Comparison of ENCODE assay signal across 8 cellular contexts in the genomic region with DNA sequence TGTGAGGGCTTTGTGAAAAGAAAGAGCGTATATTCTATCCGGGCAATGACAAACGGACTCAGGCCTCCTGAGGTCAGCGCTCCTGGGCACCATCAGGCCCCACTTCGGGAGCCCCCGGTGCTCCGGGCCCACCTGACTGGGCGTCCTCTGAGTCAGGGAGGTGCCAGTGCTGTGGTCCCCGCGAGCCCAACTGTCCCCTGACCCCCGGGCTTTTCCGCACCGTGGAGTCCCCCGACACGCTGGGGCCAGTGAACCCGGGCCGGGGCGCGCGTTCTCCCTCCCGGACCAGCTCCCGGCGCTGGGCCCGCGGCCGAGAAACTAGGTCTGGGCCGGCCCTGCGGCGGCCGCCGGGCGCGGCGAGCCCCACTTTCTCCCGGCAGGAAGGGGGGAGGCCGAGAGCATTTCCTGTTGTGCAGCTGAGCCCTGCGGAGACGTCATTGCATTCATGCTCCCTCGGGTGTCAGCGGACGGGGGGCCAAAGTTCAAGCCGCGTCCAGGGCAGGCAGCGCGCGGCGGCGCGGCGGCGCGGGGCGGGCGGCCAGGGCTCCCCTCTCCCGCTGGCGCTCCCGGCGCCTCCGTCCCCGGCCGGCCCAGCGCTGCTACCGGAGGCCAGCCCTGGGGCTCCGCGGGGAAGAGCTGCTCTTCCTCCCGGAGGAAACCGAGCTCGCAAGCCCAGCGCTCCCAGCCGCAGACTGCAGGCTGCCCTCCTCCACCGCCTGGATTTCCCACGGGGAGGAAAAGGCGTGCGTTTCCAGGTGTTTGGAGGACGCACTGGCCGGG. TPM values are rescaled to one million over a fixed set of nuclear protein-coding genes. Genes with fewer than 3 reads are reported as not detected.
DNase-seq lines count a peak whose midpoint lies in the region; ATAC-seq and TF ChIP-seq lines count a peak whose summit lies in the region.

No MANE protein-coding gene starts in this region.

- peak overlapping the region; percentile 76 for H3K4me3 Mint-ChIP-seq in WTC11

- WGBS in spleen, 5 donors: 1 to 3% (median 1%) methylated on average over 28 to 76 of the region's 76 CpGs

- intact Hi-C loops in spleen (cut with DNase I; ENCODE audit: low total_unique reads): no loop called here

- TF ChIP-seq POLR2A in spleen (IDR thresholded peaks at IDR 0.05): peak; percentile 28 to 75 (median 68)

- H3K36me3 ChIP-seq in spleen: no peaks in the 10 kb centered on the region

- POLR2A ChIA-PET in WTC11 (lab: Charles Lee): interaction anchor here (1.0 to 1.6 kb wide), 3 partner anchors 13 to 20 kb away, joined by 3 to 5 read pairs (median 5); no protein-coding TSS in a partner anchor

- H3K4me3 ChIP-seq in spleen: peak overlapping the region; percentile 24 to 75 (median 55)

- DNase-seq in GF-D8 (lab: John Stamatoyannopoulos, UW): peak; percentile 12
- peak; percentile 79 for DNase-seq in HuH-7.5 (ENCODE audit: low spot score)
- peak; percentile 71 for DNase-seq in WTC11 (ENCODE audit: low spot score)
- peak; percentile 46 for DNase-seq in cerebellar cortex (ENCODE audit: low spot score)
- DNase-seq in islet precursor cell: peak; percentile 85
- peak; percentile 95 for DNase-seq in spleen
- no peak for DNase-seq in HK-2 (ENCODE audit: unreplicated experiment)

- no peaks in the 10 kb centered on the region for H3K27me3 ChIP-seq in spleen (replicated peaks in 1 of 7)

- peak overlapping the region; percentile 85 to 98 (median 96) for H3K27ac ChIP-seq in spleen

- H3K27me3 Mint-ChIP-seq in WTC11 (ENCODE audit: low read depth): no peaks in the 10 kb centered on the region; the same call in none of the 2 replicates

- no peaks in the 10 kb centered on the region for H3K9me3 Mint-ChIP-seq in WTC11

- no peaks in the 10 kb centered on the region for H3K9me3 ChIP-seq in spleen

- H3K36me3 Mint-ChIP-seq in WTC11: no peaks in the 10 kb centered on the region

- peaks cover 47% of the 10 kb centered on the region for H3K4me1 Mint-ChIP-seq in WTC11

- no peak for TF ChIP-seq CTCF in WTC11 (IDR thresholded peaks at IDR 0.05)
- TF ChIP-seq CTCF in spleen (IDR thresholded peaks at IDR 0.05 in 8 of 11, conservative IDR thresholded peaks at IDR 0.05 in 3 of 11): peak in 1 of 11 experiments; percentile 3

- CTCF ChIA-PET in WTC11 (lab: Charles Lee): interaction anchor here (1.5 to 2.3 kb wide), 2 partner anchors 16 to 62 kb away, joined by 3 to 5 read pairs; no protein-coding TSS in a partner anchor

- peaks cover 8 to 64% (median 53%) of the 10 kb centered on the region in 6 donors for H3K4me1 ChIP-seq in spleen

- peak overlapping the region; percentile 93 for H3K27ac Mint-ChIP-seq in WTC11

- ATAC-seq in GM21529 (IDR thresholded peaks at IDR 0.05; ENCODE audit: unreplicated experiment) (peak; percentile 92), WTC11 (peak; percentile 85)

TF ChIP-seq in WTC11, 78 proteins besides CTCF, POLR2A, EP300 and RAD21 (continues in another document):
- TF ChIP-seq GABPB1 (CRISPR knock-in tag; IDR thresholded peaks at IDR 0.05): peak; percentile 79
- TF ChIP-seq ESRRA (CRISPR knock-in tag; IDR thresholded peaks at IDR 0.05; ENCODE audit: borderline replicate concordance): 0 out of 2 replicates have a peak, but pooled peaks have one; percentile 25
- no peak for TF ChIP-seq ELF4 (CRISPR knock-in tag; IDR thresholded peaks at IDR 0.05; ENCODE audit: low read depth)
- peak; percentile 72; the same call in 1 of the 2 replicates for TF ChIP-seq FOXP1 (CRISPR knock-in tag; IDR thresholded peaks at IDR 0.05; ENCODE audit: borderline replicate concordance)
- TF ChIP-seq, protein P1, sequence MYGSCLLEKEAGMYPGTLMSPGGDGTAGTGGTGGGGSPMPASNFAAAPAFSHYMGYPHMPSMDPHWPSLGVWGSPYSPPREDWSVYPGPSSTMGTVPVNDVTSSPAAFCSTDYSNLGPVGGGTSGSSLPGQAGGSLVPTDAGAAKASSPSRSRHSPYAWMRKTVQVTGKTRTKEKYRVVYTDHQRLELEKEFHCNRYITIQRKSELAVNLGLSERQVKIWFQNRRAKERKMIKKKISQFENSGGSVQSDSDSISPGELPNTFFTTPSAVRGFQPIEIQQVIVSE (CRISPR knock-in tag; IDR thresholded peaks at IDR 0.05; ENCODE audit: borderline replicate concordance): no peak
- no peak for TF ChIP-seq ARID4B (CRISPR knock-in tag; IDR thresholded peaks at IDR 0.05; ENCODE audit: borderline replicate concordance)
- TF ChIP-seq ZNF425 (CRISPR knock-in tag; conservative IDR thresholded peaks at IDR 0.05): no peak
- TF ChIP-seq KAT7 (CRISPR knock-in tag; IDR thresholded peaks at IDR 0.05; ENCODE audit: borderline replicate concordance): peak; percentile 75; the same call in 1 of the 2 replicates
- TF ChIP-seq FOXP4 (CRISPR knock-in tag; IDR thresholded peaks at IDR 0.05): no peak
- TF ChIP-seq, protein P2, sequence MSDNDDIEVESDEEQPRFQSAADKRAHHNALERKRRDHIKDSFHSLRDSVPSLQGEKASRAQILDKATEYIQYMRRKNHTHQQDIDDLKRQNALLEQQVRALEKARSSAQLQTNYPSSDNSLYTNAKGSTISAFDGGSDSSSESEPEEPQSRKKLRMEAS (CRISPR knock-in tag; IDR thresholded peaks at IDR 0.05): no peak
- 0 out of 2 replicates have a peak, but pooled peaks have one; percentile 32 for TF ChIP-seq ZNF416 (CRISPR knock-in tag; IDR thresholded peaks at IDR 0.05)
- 0 out of 2 replicates have a peak, but pooled peaks have one; percentile 21 for TF ChIP-seq FOXK1 (CRISPR knock-in tag; IDR thresholded peaks at IDR 0.05)
- peak; percentile 73 for TF ChIP-seq ZNF423 (CRISPR knock-in tag; IDR thresholded peaks at IDR 0.05)

RNA-seq across cellular contexts. Expression of gene HIVEP2, which starts 18.3 kb away (rescaled TPM):
- total RNA-seq in WTC11 (2021) (8.6 to 11.5 TPM (median 9.1 TPM) in 3 replicates), spleen (10 to 100 TPM; 26.8 to 41.3 (median 32.7) TPM)
- polyA plus RNA-seq in spleen: 1 to 10 TPM; 2.5 to 3.2 (median 3.0) TPM
